Comparison of ENCODE assay signal across 32 cellular contexts in the genomic region with DNA sequence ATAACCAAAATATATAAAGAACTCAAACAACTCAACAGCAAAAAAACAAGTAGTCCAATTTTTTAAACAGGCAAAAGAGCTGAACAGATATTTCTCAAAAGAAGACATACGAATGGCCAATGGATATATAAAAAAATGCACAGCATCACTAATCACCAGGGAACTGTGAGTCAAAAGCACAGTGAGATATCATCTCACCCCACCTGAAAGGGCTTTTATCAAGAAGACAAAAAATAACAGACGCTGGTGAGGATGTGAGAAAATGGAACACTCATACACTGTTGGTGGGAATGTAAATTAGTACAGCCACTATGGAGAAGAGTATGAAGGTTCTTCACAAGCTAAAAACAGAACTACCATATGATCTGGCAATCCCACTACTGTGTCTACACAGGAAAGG. TPM values are rescaled to one million over a fixed set of nuclear protein-coding genes. Genes with fewer than 3 reads are reported as not detected.
DNase-seq lines count a peak whose midpoint lies in the region; ATAC-seq, FAIRE-seq and TF ChIP-seq lines count a peak whose summit lies in the region.
"Had no signal": no experiment of that assay in that cellular context is flagged by ENCODE, and none has a peak within 500 bp of the region (broad histone marks: within the 10 kb centered on the region; RNA-seq: fewer than 3 reads in every experiment).

No MANE protein-coding gene starts in this region.

- H3K27me3 ChIP-seq in GM23338 (ENCODE audit: insufficient read depth), result 0 out of 2 replicates have a peak, but pooled peaks cover 2% of the 10 kb centered on the region
- H3K27me3 ChIP-seq in pancreas, result no peaks in the 10 kb centered on the region
- H3K27me3 ChIP-seq: colonic mucosa, foreskin keratinocyte, hepatocyte, thyroid gland had no signal

- peaks cover 8% of the 10 kb centered on the region for H3K9me2 ChIP-seq in GM23338 (ENCODE audit: insufficient read depth)

- H3K27ac ChIP-seq in GM23338 (ENCODE audit: low read depth) (peak overlapping the region; percentile 40), pancreas (no peak overlapping the region)
- H3K27ac ChIP-seq: colonic mucosa, foreskin keratinocyte, hepatocyte, left ventricle myocardium inferior, PC-9, thyroid gland had no signal

- no peaks in the 10 kb centered on the region for H3K9me3 ChIP-seq in pancreas
- H3K9me3 ChIP-seq: colonic mucosa, left ventricle myocardium inferior, thyroid gland had no signal

- intact Hi-C loops in pancreas (cut with DNase I), result loop anchor here in 1 of 3 donors (10.0 kb wide), 2 partner anchors 169 to 269 kb away; no protein-coding TSS in a partner anchor

- H3K36me3 ChIP-seq in GM23338 (ENCODE audit: insufficient read depth) (no peaks in the 10 kb centered on the region), pancreas (no peaks in the 10 kb centered on the region)
- H3K36me3 ChIP-seq: colonic mucosa, left ventricle myocardium inferior, thyroid gland had no signal

- H3K9me3 Mint-ChIP-seq in activated T-cell treated with anti-CD3 and anti-CD28 coated beads, Interleukin-2, amount 50 U/mL, for 4 hours, result no peaks in the 10 kb centered on the region
- H3K9me3 Mint-ChIP-seq in GM23338, result no peaks in the 10 kb centered on the region; the same call in 2 of the 3 replicates
- H3K9me3 Mint-ChIP-seq in T-helper 2 cell treated with Interferon-gamma antibody and Interleukin-4, amounts not matched to agents 5 μg/mL and 100 μg/mL, for 36 hours, result no peaks in the 10 kb centered on the region
- H3K9me3 Mint-ChIP-seq in natural killer cell treated with Interleukin-12 subunit alpha and Interleukin-12 subunit beta and Interleukin-15 and Interleukin-18, amount 100 ng/mL, for 72 hours, result no peaks in the 10 kb centered on the region
- H3K9me3 Mint-ChIP-seq: naive thymus-derived CD8-positive, alpha-beta T cell had no signal

- peak; percentile 59 to 80 for ATAC-seq in activated T-cell treated with anti-CD3 and anti-CD28 coated beads, Interleukin-2, amount 50 U/mL, for 4 hours
- ATAC-seq in GM23338, result no peak
- no peak for ATAC-seq in natural killer cell treated with Interleukin-12 subunit alpha and Interleukin-12 subunit beta and Interleukin-15 and Interleukin-18, amount 100 ng/mL, for 72 hours
- ATAC-seq in pancreas, result no peak
- ATAC-seq: esophagus mucosa, foreskin keratinocyte had no signal

- peak overlapping the region; percentile 45 for H3K4me2 ChIP-seq in GM23338
- H3K4me2 ChIP-seq: hepatocyte, PC-9, smooth muscle cell had no signal

- peaks cover 11% of the 10 kb centered on the region for H3K36me3 Mint-ChIP-seq in activated T-cell treated with anti-CD3 and anti-CD28 coated beads, Interleukin-2, amount 50 U/mL, for 4 hours (ENCODE audit: insufficient read depth)
- H3K36me3 Mint-ChIP-seq in GM23338 (ENCODE audit: low read depth), result peaks cover 17% of the 10 kb centered on the region; the same call in 2 of the 3 replicates
- H3K36me3 Mint-ChIP-seq in T-helper 2 cell treated with Interferon-gamma antibody and Interleukin-4, amounts not matched to agents 5 μg/mL and 100 μg/mL, for 36 hours (ENCODE audit: low read depth), result peaks cover 61% of the 10 kb centered on the region
- peaks cover 6% of the 10 kb centered on the region for H3K36me3 Mint-ChIP-seq in natural killer cell treated with Interleukin-12 subunit alpha and Interleukin-12 subunit beta and Interleukin-15 and Interleukin-18, amount 100 ng/mL, for 72 hours

- no peaks in the 10 kb centered on the region for H3F3A ChIP-seq in GM23338 (replicated peaks; ENCODE audit: low read depth)

- no peak overlapping the region for H3K27ac Mint-ChIP-seq in GM23338
- peak overlapping the region; percentile 29 for H3K27ac Mint-ChIP-seq in T-helper 2 cell treated with Interferon-gamma antibody and Interleukin-4, amounts not matched to agents 5 μg/mL and 100 μg/mL, for 36 hours
- H3K27ac Mint-ChIP-seq in natural killer cell treated with Interleukin-12 subunit alpha and Interleukin-12 subunit beta and Interleukin-15 and Interleukin-18, amount 100 ng/mL, for 72 hours, result peak overlapping the region; percentile 71 to 73
- H3K27ac Mint-ChIP-seq: mesothelial cell of epicardium had no signal

- WGBS in pancreas, 2 donors, result 93 to 99% methylated on average over 2 of the region's 2 CpGs

- H3K79me2 ChIP-seq in GM23338 (replicated peaks; ENCODE audit: insufficient read depth), result peaks cover 94% of the 10 kb centered on the region

- DNase-seq in activated T-cell treated with anti-CD3 and anti-CD28 coated beads, Interleukin-2, amount 50 U/mL, for 4 hours, result no peak
- DNase-seq in activated T-cell treated with anti-CD3 and anti-CD28 coated beads for 4 hours (no peak), GM23338 (ENCODE audit: low spot score) (no peak), NOMO-1 treated with dmso at 0.1 percent for 144 hours (lab: John Stamatoyannopoulos, UW; ENCODE audit: unreplicated experiment) (no peak), AG08395 (ENCODE audit: low spot score) (no peak), pancreas (no peak)
- peak; percentile 16 for DNase-seq in T-helper 2 cell treated with Interferon-gamma antibody and Interleukin-4, amounts not matched to agents 5 μg/mL and 100 μg/mL, for 36 hours (ENCODE audit: low spot score)
- no peak for DNase-seq in natural killer cell treated with Interleukin-12 subunit alpha and Interleukin-12 subunit beta and Interleukin-15 and Interleukin-18, amount 100 ng/mL, for 72 hours (ENCODE audit: low spot score)
- DNase-seq: activated CD4-positive, alpha-beta T cell treated with anti-CD3 and anti-CD28 coated beads for 4 hours; activated naive CD4-positive, alpha-beta T cell; anterior cingulate cortex; C1 segment of cervical spinal cord; colonic mucosa; EL; foreskin keratinocyte; HCEC 1CT; left ventricle myocardium inferior; naive thymus-derived CD8-positive, alpha-beta T cell; NCI-H1105 treated with DMSO at 0.1 percent for 48 hours; NCI-H2029 treated with DMSO at 0.1 percent for 48 hours; NCI-H226; PC-9; retina; Right ventricle myocardium superior; stimulated activated CD4-positive, alpha-beta T cell treated with anti-CD3 and anti-CD28 coated beads, Interleukin-4, amount 100 ng/mL, for 1 hour; stimulated activated naive CD4-positive, alpha-beta T cell treated with Interleukin-2 at 50 U/mL for 16 hours; SW 1271; thyroid gland had no signal

- H3K4me1 Mint-ChIP-seq in activated T-cell treated with anti-CD3 and anti-CD28 coated beads, Interleukin-2, amount 50 U/mL, for 4 hours (ENCODE audit: low read depth), result peaks cover 59% of the 10 kb centered on the region
- peaks cover 65% of the 10 kb centered on the region for H3K4me1 Mint-ChIP-seq in GM23338
- H3K4me1 Mint-ChIP-seq in T-helper 2 cell treated with Interferon-gamma antibody and Interleukin-4, amounts not matched to agents 5 μg/mL and 100 μg/mL, for 36 hours (ENCODE audit: low read depth), result peaks cover 62% of the 10 kb centered on the region
- H3K4me1 Mint-ChIP-seq in natural killer cell treated with Interleukin-12 subunit alpha and Interleukin-12 subunit beta and Interleukin-15 and Interleukin-18, amount 100 ng/mL, for 72 hours (ENCODE audit: low read depth in 2 of 2), result peaks cover 59 to 68% of the 10 kb centered on the region in 2 donors

- no peak for TF ChIP-seq CTCF in GM23338 (conservative IDR thresholded peaks at IDR 0.05; ENCODE audit: low read depth in 2 of 2)
- TF ChIP-seq CTCF in pancreas (IDR thresholded peaks at IDR 0.05), result no peak

- no peak overlapping the region for H2AFZ ChIP-seq in GM23338
- H2AFZ ChIP-seq: hepatocyte, PC-9 had no signal

- H3K27me3 Mint-ChIP-seq in activated T-cell treated with anti-CD3 and anti-CD28 coated beads, Interleukin-2, amount 50 U/mL, for 4 hours (ENCODE audit: low read depth), result no peaks in the 10 kb centered on the region
- H3K27me3 Mint-ChIP-seq in GM23338 (ENCODE audit: insufficient read depth, low read depth, poor library complexity), result peaks cover 7% of the 10 kb centered on the region
- no peaks in the 10 kb centered on the region for H3K27me3 Mint-ChIP-seq in T-helper 2 cell treated with Interferon-gamma antibody and Interleukin-4, amounts not matched to agents 5 μg/mL and 100 μg/mL, for 36 hours (ENCODE audit: low read depth)
- no peaks in the 10 kb centered on the region for H3K27me3 Mint-ChIP-seq in natural killer cell treated with Interleukin-12 subunit alpha and Interleukin-12 subunit beta and Interleukin-15 and Interleukin-18, amount 100 ng/mL, for 72 hours
- H3K27me3 Mint-ChIP-seq: naive thymus-derived CD8-positive, alpha-beta T cell had no signal

- no peak for FAIRE-seq in pancreas (lab: Jason Lieb, UNC)

- H3K4me1 ChIP-seq in GM23338 (ENCODE audit: insufficient read depth) (peaks cover 54% of the 10 kb centered on the region), pancreas (peaks cover 0 to 4% (median 0%) of the 10 kb centered on the region in 3 donors)
- H3K4me1 ChIP-seq: foreskin keratinocyte had no signal

- no peak overlapping the region for H3K4me3 ChIP-seq in GM23338
- H3K4me3 ChIP-seq in pancreas, result no peak overlapping the region
- H3K4me3 ChIP-seq: colonic mucosa, hepatocyte, left ventricle myocardium inferior, PC-9, smooth muscle cell, thyroid gland had no signal

- peaks cover 2% of the 10 kb centered on the region; the same call in 1 of the 2 replicates for H4K20me1 ChIP-seq in GM23338 (replicated peaks; ENCODE audit: insufficient read depth)

- no peak overlapping the region for H3K4me3 Mint-ChIP-seq in activated T-cell treated with anti-CD3 and anti-CD28 coated beads, Interleukin-2, amount 50 U/mL, for 4 hours
- no peak overlapping the region for H3K4me3 Mint-ChIP-seq in GM23338
- peak overlapping the region; percentile 35 for H3K4me3 Mint-ChIP-seq in T-helper 2 cell treated with Interferon-gamma antibody and Interleukin-4, amounts not matched to agents 5 μg/mL and 100 μg/mL, for 36 hours
- peak overlapping the region; percentile 70 for H3K4me3 Mint-ChIP-seq in natural killer cell treated with Interleukin-12 subunit alpha and Interleukin-12 subunit beta and Interleukin-15 and Interleukin-18, amount 100 ng/mL, for 72 hours
- H3K4me3 Mint-ChIP-seq: mesothelial cell of epicardium had no signal

TF ChIP-seq in GM23338, 12 proteins besides CTCF, POLR2A, EP300 and RAD21 (continues in another document):
- TF ChIP-seq POLR2AphosphoS5 (IDR thresholded peaks at IDR 0.05; ENCODE audit: low read depth) (no peak), EZH2 (IDR thresholded peaks at IDR 0.05; ENCODE audit: low read depth, unreplicated experiment) (no peak)

RNA-seq across cellular contexts. Expression of a gene that starts 7.4 kb away (rescaled TPM):
- total RNA-seq in activated T-cell treated with anti-CD3 and anti-CD28 coated beads, Interleukin-2, amount 50 U/mL, for 4 hours, result 1 to 10 TPM; 1.9 to 3.1 (median 2.3) TPM
- 21.5 and 24.7 TPM in 2 replicates for total RNA-seq in GM23338 (2014; rRNA removed; shearing (Covaris generic))
- polyA plus RNA-seq in GM23338 (2016; fragmentation: Nextera tagmentation; extraction: Ambion mirVana), result 3.3 and 3.5 TPM in 2 replicates
- 10 to 100 TPM; 26.4 to 41.9 TPM for total RNA-seq in natural killer cell treated with Interleukin-12 subunit alpha and Interleukin-12 subunit beta and Interleukin-15 and Interleukin-18, amount 100 ng/mL, for 72 hours
- 1 to 10 TPM; 4.0 to 8.2 (median 4.9) TPM for total RNA-seq in pancreas
- 1 to 10 TPM; 1.6 to 1.8 TPM for polyA plus RNA-seq in pancreas

Comparison
In these comparisons a context has a peak if more than half of its experiments do, and no peak if none do; other contexts are left out.
1. ATAC-seq: peak in activated T-cell treated with anti-CD3 and anti-CD28 coated beads, Interleukin-2, amount 50 U/mL, for 4 hours (2 of 2); none in GM23338 (single experiment), natural killer cell treated with Interleukin-12 subunit alpha and Interleukin-12 subunit beta and Interleukin-15 and Interleukin-18, amount 100 ng/mL, for 72 hours (0 of 2) and pancreas (0 of 4).
2. H3K4me3 Mint-ChIP-seq: peak in T-helper 2 cell treated with Interferon-gamma antibody and Interleukin-4, amounts not matched to agents 5 μg/mL and 100 μg/mL, for 36 hours (single experiment) and natural killer cell treated with Interleukin-12 subunit alpha and Interleukin-12 subunit beta and Interleukin-15 and Interleukin-18, amount 100 ng/mL, for 72 hours (single experiment); none in activated T-cell treated with anti-CD3 and anti-CD28 coated beads, Interleukin-2, amount 50 U/mL, for 4 hours (single experiment) and GM23338 (single experiment).